In the genomic region with DNA sequence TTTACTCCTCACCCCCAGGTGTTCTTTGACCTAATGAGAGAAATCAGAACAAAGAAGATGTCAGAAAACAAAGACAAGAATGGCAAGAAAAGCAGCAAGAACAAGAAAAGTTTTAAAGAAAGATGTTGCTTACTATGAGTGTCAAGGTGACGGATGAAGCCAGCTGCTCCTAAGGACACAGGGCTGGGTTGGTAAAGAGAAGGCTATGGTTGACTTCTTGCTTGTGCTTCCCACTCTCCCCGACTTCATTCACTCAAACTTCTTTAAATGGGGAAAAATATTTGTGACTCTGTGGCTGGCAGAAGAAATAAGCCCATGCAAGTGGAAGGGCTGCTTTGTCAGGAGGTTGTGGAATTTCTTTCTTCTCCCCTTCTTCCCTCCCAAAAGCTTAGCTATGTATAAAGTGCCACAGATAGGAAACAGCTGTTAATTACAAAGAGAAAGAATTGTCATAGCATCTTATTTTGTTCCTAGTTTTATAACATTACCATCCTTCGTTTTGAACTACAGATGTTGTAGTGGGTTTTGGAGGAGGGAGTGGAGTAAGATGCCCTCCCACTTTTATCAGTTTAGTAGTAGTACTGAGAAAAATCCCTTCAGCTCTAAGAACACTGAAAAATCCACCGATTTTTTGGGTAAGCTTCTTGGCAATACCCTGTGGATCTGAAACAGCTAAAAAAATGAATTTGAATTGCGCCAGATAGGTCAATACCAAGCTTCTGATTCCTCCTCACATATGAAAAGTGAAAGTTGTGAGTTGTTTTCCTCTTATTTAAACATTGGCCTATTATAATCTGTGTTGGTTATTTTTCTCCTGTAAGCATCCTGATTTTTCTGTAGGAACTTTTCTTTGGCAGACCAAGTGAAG, we compare ENCODE assay signal across 11 cellular contexts. TPM values are rescaled to one million over a fixed set of nuclear protein-coding genes. Genes with fewer than 3 reads are reported as not detected.
DNase-seq lines count a peak whose midpoint lies in the region; ATAC-seq, FAIRE-seq and TF ChIP-seq lines count a peak whose summit lies in the region.
"Had no signal": no experiment of that assay in that cellular context is flagged by ENCODE, and none has a peak within 500 bp of the region (broad histone marks: within the 10 kb centered on the region; RNA-seq: fewer than 3 reads in every experiment).

No MANE protein-coding gene starts in this region.

- FAIRE-seq in RCC 7860 (lab: Jason Lieb, UNC), result no peak

- no peaks in the 10 kb centered on the region for H3K27me3 Mint-ChIP-seq in glutamatergic neuron (ENCODE audit: unreplicated experiment)

- no peak for TF ChIP-seq CTCF in glutamatergic neuron (IDR thresholded peaks at IDR 0.05; ENCODE audit: partially characterized antibody, unreplicated experiment)

- peaks cover 4% of the 10 kb centered on the region for H3K36me3 Mint-ChIP-seq in glutamatergic neuron (ENCODE audit: unreplicated experiment)

- no peaks in the 10 kb centered on the region for H3K9me3 Mint-ChIP-seq in glutamatergic neuron (ENCODE audit: unreplicated experiment)

- H3K4me3 Mint-ChIP-seq in glutamatergic neuron (ENCODE audit: unreplicated experiment), result no peak overlapping the region

- DNase-seq in left kidney (ENCODE audit: low read depth, low spot score) (peak; percentile 13), RCC 7860 (ENCODE audit: low spot score) (no peak), glutamatergic neuron (no peak), activated gamma-delta T cell treated with Interleukin-2 at 50 U/mL for 16 hours (no peak)
- DNase-seq: Caco-2; NK-92 treated with Interleukin-12 subunit alpha and Interleukin-12 subunit beta, amount 100 ng/mL, for 24 hours had no signal

- no peaks in the 10 kb centered on the region for H3K4me1 Mint-ChIP-seq in glutamatergic neuron (ENCODE audit: low read depth, unreplicated experiment)

- ATAC-seq in GM18517 (IDR thresholded peaks at IDR 0.05; ENCODE audit: unreplicated experiment) (peak; percentile 32), GM21528 (IDR thresholded peaks at IDR 0.05; ENCODE audit: low FRiP score, unreplicated experiment) (peak; percentile 39), HG03354 (IDR thresholded peaks at IDR 0.05; ENCODE audit: poor library complexity, severe bottlenecking, unreplicated experiment) (peak; percentile 36), HG03135 (IDR thresholded peaks at IDR 0.05; ENCODE audit: unreplicated experiment) (no peak)
- ATAC-seq: left lobe of liver had no signal

- no peak overlapping the region for H3K27ac Mint-ChIP-seq in glutamatergic neuron (ENCODE audit: unreplicated experiment)

RNA-seq across cellular contexts. Expression of a gene that starts 40.7 kb away (rescaled TPM):
- 16.4 TPM for total RNA-seq in glutamatergic neuron (ENCODE audit: unreplicated experiment)

RNA-seq across cellular contexts. Expression of a gene that starts 52.6 kb away (rescaled TPM):
- 0.34 TPM for total RNA-seq in glutamatergic neuron (ENCODE audit: unreplicated experiment)
